Comparison of ENCODE assay signal across 8 cellular contexts in genomic region chr1:233294991-233295774, GRCh38. TPM values are rescaled to one million over a fixed set of nuclear protein-coding genes. Genes with fewer than 3 reads are reported as not detected.
DNase-seq lines count a peak whose midpoint lies in the region; ATAC-seq and TF ChIP-seq lines count a peak whose summit lies in the region.

TSS of gene PCNX2 (minus strand) at chr1:233295725. CDS start at chr1:233295478, 247 bp downstream.

- TF ChIP-seq CTCF in gastroesophageal sphincter (IDR thresholded peaks at IDR 0.05), result no peak
- no peak for TF ChIP-seq CTCF in osteoblast (IDR thresholded peaks at IDR 0.05; ENCODE audit: extremely low read depth, low read depth, low read length)

- no peaks in the 10 kb centered on the region for H3K27me3 ChIP-seq in HUES64 (ENCODE audit: insufficient read depth, low read length)
- H3K27me3 ChIP-seq in gastroesophageal sphincter, result no peaks in the 10 kb centered on the region
- H3K27me3 ChIP-seq in osteoblast (ENCODE audit: insufficient read depth, low read length), result no peaks in the 10 kb centered on the region
- H3K27me3 ChIP-seq in thymus (ENCODE audit: control insufficient read depth, insufficient read depth), result no peaks in the 10 kb centered on the region

- peak within 1 kb of the TSS; percentile 97 for H2AFZ ChIP-seq in osteoblast (ENCODE audit: low read length)

- peaks cover 34% of the 10 kb centered on the region for H3K79me2 ChIP-seq in osteoblast (ENCODE audit: insufficient read depth, low read length)

- H3K4me3 ChIP-seq in HUES64 (ENCODE audit: low read length) (peak within 1 kb of the TSS; percentile 96), gastroesophageal sphincter (peak within 1 kb of the TSS; percentile 53 to 73), osteoblast (ENCODE audit: insufficient read depth, low read length) (peak within 1 kb of the TSS; percentile 87), thymus (ENCODE audit: low read length) (peak within 1 kb of the TSS; percentile 60)

- no peak for TF ChIP-seq EP300 in gastroesophageal sphincter (IDR thresholded peaks at IDR 0.05)

- H3K36me3 ChIP-seq in HUES64 (ENCODE audit: insufficient read depth, low read length) (0 out of 2 replicates have a peak, but pooled peaks cover 4% of the 10 kb centered on the region), gastroesophageal sphincter (no peaks in the 10 kb centered on the region), osteoblast (ENCODE audit: insufficient read depth, low read length) (no peaks in the 10 kb centered on the region), thymus (ENCODE audit: control insufficient read depth, insufficient read depth) (no peaks in the 10 kb centered on the region)

- H4K20me1 ChIP-seq in osteoblast (ENCODE audit: insufficient read depth, low read length), result peaks cover 3% of the 10 kb centered on the region

- no peaks in the 10 kb centered on the region for H3K9me3 ChIP-seq in HUES64 (ENCODE audit: insufficient read depth, low read depth, low read length)
- H3K9me3 ChIP-seq in gastroesophageal sphincter, result no peaks in the 10 kb centered on the region
- no peaks in the 10 kb centered on the region for H3K9me3 ChIP-seq in osteoblast (ENCODE audit: low read depth, low read length)
- H3K9me3 ChIP-seq in thymus (ENCODE audit: control insufficient read depth), result no peaks in the 10 kb centered on the region

- peak; percentile 92 for ATAC-seq in GM21447 (IDR thresholded peaks at IDR 0.05; ENCODE audit: unreplicated experiment)
- ATAC-seq in gastroesophageal sphincter, result peak; percentile 67

- H3K27ac ChIP-seq in HUES64 (ENCODE audit: low read depth, low read length), result peak within 1 kb of the TSS; percentile 91
- peak within 1 kb of the TSS in 3 of 4 donors; percentile 65 to 79 (median 66) for H3K27ac ChIP-seq in gastroesophageal sphincter
- H3K27ac ChIP-seq in osteoblast (ENCODE audit: low read depth, low read length), result peak within 1 kb of the TSS; percentile 62
- peak within 1 kb of the TSS; percentile 81 for H3K27ac ChIP-seq in thymus (ENCODE audit: low read depth)

- peak; percentile 22 for DNase-seq in DMS 273 treated with DMSO at 0.1 percent for 48 hours (lab: John Stamatoyannopoulos, UW)
- DNase-seq in RPMI7951 (ENCODE audit: low read depth), result peak; percentile 80
- peak; percentile 55 for DNase-seq in activated gamma-delta T cell (lab: John Stamatoyannopoulos, UW)
- peak; percentile 90 for DNase-seq in osteoblast (ENCODE audit: insufficient read length, low spot score, missing footprints)

- H3K4me2 ChIP-seq in osteoblast (ENCODE audit: insufficient read depth, low read length), result peak within 1 kb of the TSS; percentile 88

- H3K4me1 ChIP-seq in HUES64 (ENCODE audit: insufficient read depth, low read length) (peaks cover 73% of the 10 kb centered on the region), gastroesophageal sphincter (peaks cover 0 to 19% (median 0%) of the 10 kb centered on the region in 3 donors), osteoblast (ENCODE audit: insufficient read depth, low read length) (peaks cover 11% of the 10 kb centered on the region), thymus (ENCODE audit: control insufficient read depth, insufficient read depth, low read length) (peaks cover 4% of the 10 kb centered on the region)

- TF ChIP-seq POLR2A in gastroesophageal sphincter (IDR thresholded peaks at IDR 0.05), result no peak

- under 1% methylated on average over 57 of the region's 57 CpGs for WGBS in HUES64
- WGBS in gastroesophageal sphincter (ENCODE audit: low coverage in 1 of 2), 2 donors, result 3 to 19% methylated on average over 5 to 6 of the region's 57 CpGs
- WGBS in thymus, result 3% methylated on average over 57 of the region's 57 CpGs

- peak within 1 kb of the TSS; percentile 88 for H3K9ac ChIP-seq in HUES64 (ENCODE audit: low read depth, low read length)

RNA-seq across cellular contexts. Expression of gene PCNX2, which starts in this region (rescaled TPM):
- polyA plus RNA-seq in HUES64 (2013, experiment 1 of 2), result 23.9 TPM
- polyA plus RNA-seq in HUES64 (2013, experiment 2 of 2), result 28.3 TPM
- total RNA-seq in RPMI7951 (2014; rRNA removed; shearing (Covaris generic)), result 5.6 and 6.0 TPM in 2 replicates
- total RNA-seq in gastroesophageal sphincter (10 to 100 TPM in 2 of 4 donors, 1 to 10 TPM in 2; 5.9 to 21.7 (median 10.3) TPM), osteoblast (56.8 and 68.4 TPM in 2 replicates)
- 7.7 TPM for polyA plus RNA-seq in thymus

Comparison
In these comparisons a context has a peak if more than half of its experiments do, and no peak if none do; other contexts are left out.
1. Peak in every context shown above with its lines: DNase-seq, ATAC-seq, H3K4me3 ChIP-seq and H3K27ac ChIP-seq.
2. DNase-seq: peak in every context shown above with its lines; median percentile 90 in osteoblast; 80 in RPMI7951; 55 in activated gamma-delta T cell; 22 in DMS 273 treated with DMSO at 0.1 percent for 48 hours.